8 cellular contexts compared by ENCODE assay signal in genomic region chr16:85557976-85558589, GRCh38. TPM values are rescaled to one million over a fixed set of nuclear protein-coding genes. Genes with fewer than 3 reads are reported as not detected.
DNase-seq lines count a peak whose midpoint lies in the region; ATAC-seq and TF ChIP-seq lines count a peak whose summit lies in the region.

No MANE protein-coding gene starts in this region.

- TF ChIP-seq POLR2A in upper lobe of left lung (IDR thresholded peaks at IDR 0.05): peak in 3 of 4 donors; percentile 25 to 57 (median 26)

- H3K9me3 ChIP-seq in upper lobe of left lung: no peaks in the 10 kb centered on the region

- H3K27me3 Mint-ChIP-seq in activated naive CD8-positive, alpha-beta T cell treated with anti-CD3 and anti-CD28 coated beads, Interleukin-2, amount 10 ng/mL, durations not matched to agents 7 days and 5 days: no peaks in the 10 kb centered on the region

- no peaks in the 10 kb centered on the region for H3K36me3 Mint-ChIP-seq in activated naive CD8-positive, alpha-beta T cell treated with anti-CD3 and anti-CD28 coated beads, Interleukin-2, amount 10 ng/mL, durations not matched to agents 7 days and 5 days

- H3K36me3 ChIP-seq in upper lobe of left lung: no peaks in the 10 kb centered on the region

- peaks cover 57 to 71% (median 64%) of the 10 kb centered on the region in 4 donors for H3K4me1 ChIP-seq in upper lobe of left lung

- WGBS in upper lobe of left lung, 2 donors: 12 to 16% methylated on average over 12 of the region's 12 CpGs

- peak in 1 of 4 donors; percentile 8 for TF ChIP-seq EP300 in upper lobe of left lung (IDR thresholded peaks at IDR 0.05)

- POLR2A ChIA-PET in activated naive CD8-positive, alpha-beta T cell treated with anti-CD3 and anti-CD28 coated beads, Interleukin-2, amount 10 ng/mL, durations not matched to agents 7 days and 5 days (lab: Charles Lee): interaction anchor here (1.3 to 9.7 kb wide), 3 partner anchors 11 to 54 kb away, joined by 4 to 175 read pairs (median 45); partner anchors contain the start of gene GSE1

- H3K27ac Mint-ChIP-seq in activated naive CD8-positive, alpha-beta T cell treated with anti-CD3 and anti-CD28 coated beads, Interleukin-2, amount 10 ng/mL, durations not matched to agents 7 days and 5 days: peak overlapping the region; percentile 67

- ATAC-seq in activated naive CD8-positive, alpha-beta T cell treated with anti-CD3 and anti-CD28 coated beads, Interleukin-2, amount 10 ng/mL, durations not matched to agents 7 days and 5 days (ENCODE audit: low read depth): no peak
- ATAC-seq in left colon: peak; percentile 66
- ATAC-seq in upper lobe of left lung (ENCODE audit: low FRiP score in 2 of 2): peak in 1 of 2 donors; percentile 59
- ATAC-seq in HG03175 (IDR thresholded peaks at IDR 0.05; ENCODE audit: unreplicated experiment): no peak
- ATAC-seq in GM19328 (IDR thresholded peaks at IDR 0.05; ENCODE audit: unreplicated experiment): no peak

- TF ChIP-seq CTCF in upper lobe of left lung (IDR thresholded peaks at IDR 0.05): no peak

- peaks cover 28% of the 10 kb centered on the region for H3K4me1 Mint-ChIP-seq in activated naive CD8-positive, alpha-beta T cell treated with anti-CD3 and anti-CD28 coated beads, Interleukin-2, amount 10 ng/mL, durations not matched to agents 7 days and 5 days

- intact Hi-C loops in left colon (cut with DNase I, micrococcal nuclease): no loop called here

- no peaks in the 10 kb centered on the region for H3K27me3 ChIP-seq in upper lobe of left lung

- peak; percentile 72 for DNase-seq in DMS153 treated with DMSO at 0.1 percent for 48 hours (lab: John Stamatoyannopoulos, UW; ENCODE audit: unreplicated experiment)
- DNase-seq in NAMALWA (ENCODE audit: low spot score): peak; percentile 46
- no peak for DNase-seq in activated naive CD8-positive, alpha-beta T cell treated with anti-CD3 and anti-CD28 coated beads, Interleukin-2, amount 10 ng/mL, durations not matched to agents 7 days and 5 days
- DNase-seq in left colon: peak; percentile 70 to 81
- peak in 1 of 2 donors; percentile 72 for DNase-seq in upper lobe of left lung
- no peak for DNase-seq in central memory CD4-positive, alpha-beta T cell

- no peaks in the 10 kb centered on the region for H3K9me3 Mint-ChIP-seq in activated naive CD8-positive, alpha-beta T cell treated with anti-CD3 and anti-CD28 coated beads, Interleukin-2, amount 10 ng/mL, durations not matched to agents 7 days and 5 days

- peak overlapping the region in 3 of 4 donors; percentile 74 to 90 (median 83) for H3K4me3 ChIP-seq in upper lobe of left lung

- H3K4me3 Mint-ChIP-seq in activated naive CD8-positive, alpha-beta T cell treated with anti-CD3 and anti-CD28 coated beads, Interleukin-2, amount 10 ng/mL, durations not matched to agents 7 days and 5 days: peak overlapping the region; percentile 83

- H3K27ac ChIP-seq in upper lobe of left lung: peak overlapping the region; percentile 89 to 96 (median 94)

RNA-seq across cellular contexts. Expression of gene GSE1, which starts 55.0 kb away (rescaled TPM):
- 10 to 100 TPM; 60.9 to 62.5 TPM for total RNA-seq in activated naive CD8-positive, alpha-beta T cell treated with anti-CD3 and anti-CD28 coated beads, Interleukin-2, amount 10 ng/mL, durations not matched to agents 7 days and 5 days
- total RNA-seq in left colon (100 to 1,000 TPM in 1 of 2 donors, 10 to 100 TPM in 1; 94.7 to 110 TPM), upper lobe of left lung (100 to 1,000 TPM in 2 of 6 donors, 10 to 100 TPM in 4; 80.2 to 332 (median 90.8) TPM)

Comparison
In these comparisons a context has a peak if more than half of its experiments do, and no peak if none do; other contexts are left out.
1. DNase-seq: peak in DMS153 treated with DMSO at 0.1 percent for 48 hours (single experiment), NAMALWA (single experiment) and left colon (2 of 2); none in activated naive CD8-positive, alpha-beta T cell treated with anti-CD3 and anti-CD28 coated beads, Interleukin-2, amount 10 ng/mL, durations not matched to agents 7 days and 5 days (single experiment) and central memory CD4-positive, alpha-beta T cell (single experiment).